In genomic region chr1:84297546-84298244, GRCh38 we compare ENCODE assay signal across 8 cellular contexts. TPM values are rescaled to one million over a fixed set of nuclear protein-coding genes. Genes with fewer than 3 reads are reported as not detected.
DNase-seq lines count a peak whose midpoint lies in the region; ATAC-seq, FAIRE-seq and TF ChIP-seq lines count a peak whose summit lies in the region.

No MANE protein-coding gene starts in this region.

- peak; percentile 12 for ATAC-seq in HG03378 (IDR thresholded peaks at IDR 0.05; ENCODE audit: unreplicated experiment)
- ATAC-seq in central memory CD8-positive, alpha-beta T cell (replicated peaks; ENCODE audit: extremely low read depth, poor library complexity, severe bottlenecking), result no peak
- no peak for ATAC-seq in natural killer cell treated with Interleukin-12 subunit alpha and Interleukin-12 subunit beta and Interleukin-15 and Interleukin-18, amount 100 ng/mL, for 72 hours

- no peak for TF ChIP-seq POLR2A in GM12892 (IDR thresholded peaks at IDR 0.05; ENCODE audit: low read depth, low read length)

- no peaks in the 10 kb centered on the region for H3K36me3 Mint-ChIP-seq in CD14-positive monocyte
- H3K36me3 Mint-ChIP-seq in central memory CD8-positive, alpha-beta T cell (ENCODE audit: insufficient read depth), result peaks cover 1% of the 10 kb centered on the region
- H3K36me3 Mint-ChIP-seq in natural killer cell treated with Interleukin-12 subunit alpha and Interleukin-12 subunit beta and Interleukin-15 and Interleukin-18, amount 100 ng/mL, for 72 hours, result no peaks in the 10 kb centered on the region

- no peak for TF ChIP-seq CTCF in CD14-positive monocyte (IDR thresholded peaks at IDR 0.05)

- no peak for FAIRE-seq in GM12892 (lab: Jason Lieb, UNC)

- H3K27ac Mint-ChIP-seq in CD14-positive monocyte, result no peak overlapping the region
- no peak overlapping the region for H3K27ac Mint-ChIP-seq in central memory CD8-positive, alpha-beta T cell (ENCODE audit: low read depth)
- peak overlapping the region; percentile 59 to 73 for H3K27ac Mint-ChIP-seq in natural killer cell treated with Interleukin-12 subunit alpha and Interleukin-12 subunit beta and Interleukin-15 and Interleukin-18, amount 100 ng/mL, for 72 hours

- intact Hi-C loops in CD14-positive monocyte (cut with micrococcal nuclease), result no loop called here

- peaks cover 34% of the 10 kb centered on the region for H3K4me1 Mint-ChIP-seq in CD14-positive monocyte
- peaks cover 22% of the 10 kb centered on the region for H3K4me1 Mint-ChIP-seq in central memory CD8-positive, alpha-beta T cell
- peaks cover 22 to 28% of the 10 kb centered on the region in 2 donors for H3K4me1 Mint-ChIP-seq in natural killer cell treated with Interleukin-12 subunit alpha and Interleukin-12 subunit beta and Interleukin-15 and Interleukin-18, amount 100 ng/mL, for 72 hours (ENCODE audit: low read depth in 2 of 2)

- peaks cover 4 to 17% (median 13%) of the 10 kb centered on the region in 7 donors for H3K9me3 Mint-ChIP-seq in CD14-positive monocyte
- no peaks in the 10 kb centered on the region for H3K9me3 Mint-ChIP-seq in central memory CD8-positive, alpha-beta T cell
- H3K9me3 Mint-ChIP-seq in natural killer cell treated with Interleukin-12 subunit alpha and Interleukin-12 subunit beta and Interleukin-15 and Interleukin-18, amount 100 ng/mL, for 72 hours, result no peaks in the 10 kb centered on the region

- peak overlapping the region; percentile 94 to 95 for H3K4me3 Mint-ChIP-seq in CD14-positive monocyte
- peak overlapping the region; percentile 76 for H3K4me3 Mint-ChIP-seq in central memory CD8-positive, alpha-beta T cell
- H3K4me3 Mint-ChIP-seq in natural killer cell treated with Interleukin-12 subunit alpha and Interleukin-12 subunit beta and Interleukin-15 and Interleukin-18, amount 100 ng/mL, for 72 hours, result peak overlapping the region; percentile 83

- no peaks in the 10 kb centered on the region for H3K27me3 Mint-ChIP-seq in CD14-positive monocyte (ENCODE audit: low read depth in 3 of 3)
- H3K27me3 Mint-ChIP-seq in central memory CD8-positive, alpha-beta T cell, result peaks cover 54% of the 10 kb centered on the region
- peaks cover 5 to 10% of the 10 kb centered on the region in 2 donors for H3K27me3 Mint-ChIP-seq in natural killer cell treated with Interleukin-12 subunit alpha and Interleukin-12 subunit beta and Interleukin-15 and Interleukin-18, amount 100 ng/mL, for 72 hours

- no peak for DNase-seq in CD14-positive monocyte (ENCODE audit: low spot score)
- no peak for DNase-seq in central memory CD8-positive, alpha-beta T cell (ENCODE audit: low spot score in 2 of 2)
- DNase-seq in natural killer cell treated with Interleukin-12 subunit alpha and Interleukin-12 subunit beta and Interleukin-15 and Interleukin-18, amount 100 ng/mL, for 72 hours (ENCODE audit: low spot score), result no peak
- DNase-seq in GM12892 (ENCODE audit: insufficient read length), result no peak
- no peak for DNase-seq in HPDE6-E6E7 (ENCODE audit: extremely low spot score)
- DNase-seq in NCI-H1092 treated with DMSO at 0.1 percent for 48 hours (lab: John Stamatoyannopoulos, UW), result no peak
- no peak for DNase-seq in NCI-H2171 (lab: John Stamatoyannopoulos, UW)

RNA-seq across cellular contexts. Expression of gene SAMD13, which starts 3.8 kb away (rescaled TPM):
- under 1 TPM; 0.39 to 0.56 TPM for polyA plus RNA-seq in CD14-positive monocyte
- under 1 TPM in 1 of 2 donors, not detected in 1; 0.33 TPM for total RNA-seq in natural killer cell treated with Interleukin-12 subunit alpha and Interleukin-12 subunit beta and Interleukin-15 and Interleukin-18, amount 100 ng/mL, for 72 hours
- not detected for polyA plus RNA-seq in GM12892 (2012; ENCODE audit: missing spikeins)

Comparison
In these comparisons a context has a peak if more than half of its experiments do, and no peak if none do; other contexts are left out.
1. H3K27ac Mint-ChIP-seq: peak in natural killer cell treated with Interleukin-12 subunit alpha and Interleukin-12 subunit beta and Interleukin-15 and Interleukin-18, amount 100 ng/mL, for 72 hours (2 of 2); none in CD14-positive monocyte (0 of 7) and central memory CD8-positive, alpha-beta T cell (single experiment).
2. Peak in every context shown above with its lines, with median percentiles within 50 percentile points of each other: H3K4me3 Mint-ChIP-seq.